8 cellular contexts compared by ENCODE assay signal in the genomic region with DNA sequence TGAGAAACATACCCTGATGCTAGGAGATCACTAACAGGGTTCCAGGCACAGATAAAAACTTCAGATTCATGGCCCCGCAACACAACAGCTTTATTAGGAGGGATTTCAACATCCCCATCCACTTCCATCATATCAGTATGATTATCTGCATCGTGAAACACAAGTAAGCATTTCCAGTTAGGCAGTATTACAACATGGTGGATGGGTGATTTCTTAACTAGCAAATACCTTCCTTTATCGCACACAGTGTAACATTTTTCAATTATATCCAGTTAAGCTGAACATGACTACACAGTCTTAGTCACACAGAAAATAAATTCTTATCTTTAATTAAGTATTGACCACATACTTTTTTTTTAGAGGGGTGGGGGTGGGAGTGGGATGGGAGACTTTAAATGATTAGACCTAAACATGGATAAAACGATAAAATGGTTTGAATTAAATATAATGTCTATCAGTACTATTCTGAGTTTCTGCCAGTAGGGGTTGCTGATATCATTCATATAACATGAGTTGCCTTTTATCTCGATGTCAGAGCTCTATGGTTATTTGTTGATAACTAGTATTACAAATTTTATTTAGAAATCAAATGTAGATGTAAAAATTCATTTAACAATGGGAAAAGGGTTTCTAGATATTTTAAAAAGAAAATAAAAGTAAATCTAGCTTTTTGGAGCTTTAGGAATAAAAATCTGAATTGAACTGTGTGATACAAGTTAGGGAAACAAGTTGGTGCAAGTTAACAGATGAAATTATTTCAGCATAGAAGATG.
A peak's percentile ranks its signal among the peaks of the same experiment; 100 is the strongest.
DNase-seq lines count a peak whose midpoint lies in the region; ATAC-seq and TF ChIP-seq lines count a peak whose summit lies in the region.

No MANE protein-coding gene starts in this region.

- no peaks in the 10 kb centered on the region for H3K9me3 ChIP-seq in neural cell (ENCODE audit: low read length)

- no peaks in the 10 kb centered on the region for H3F3A ChIP-seq in neural cell (ENCODE audit: insufficient read depth, low read length, poor library complexity, severe bottlenecking)

- no peak overlapping the region for H3K4me2 ChIP-seq in neural cell (ENCODE audit: low read length)

- no peak overlapping the region for H3K4me3 ChIP-seq in neural cell (ENCODE audit: low read length)

- H4K20me1 ChIP-seq in neural cell (ENCODE audit: insufficient read depth) = no peaks in the 10 kb centered on the region

- H3K27me3 ChIP-seq in neural cell (ENCODE audit: insufficient read depth, low read depth, low read length) = no peaks in the 10 kb centered on the region

- no peak for TF ChIP-seq EP300 in neural cell (conservative IDR thresholded peaks at IDR 0.05; ENCODE audit: poor library complexity, severe bottlenecking)

- H3K9ac ChIP-seq in neural cell (ENCODE audit: low read length) = no peak overlapping the region

- H3K9me2 ChIP-seq in neural cell (ENCODE audit: insufficient read depth, low read length) = no peaks in the 10 kb centered on the region

- no peaks in the 10 kb centered on the region for H3K36me3 ChIP-seq in neural cell (ENCODE audit: insufficient read depth, low read length)

- TF ChIP-seq RAD21 in neural cell (conservative IDR thresholded peaks at IDR 0.05) = peak; percentile 87

- H3K27ac ChIP-seq in epithelial cell of prostate = peak overlapping the region; percentile 39
- H3K27ac ChIP-seq in neural cell (ENCODE audit: low read length) = no peak overlapping the region

- DNase-seq in AG08395 (ENCODE audit: low spot score) (peak; percentile 38), Kasumi-1 (lab: John Stamatoyannopoulos, UW) (peak; percentile 56 to 64), RPMI8226 (peak; percentile 59), epithelial cell of prostate (ENCODE audit: low read depth, low spot score) (no peak), activated gamma-delta T cell (lab: John Stamatoyannopoulos, UW) (no peak)
- DNase-seq in activated CD4-positive, alpha-beta T cell treated with anti-CD3 and anti-CD28 coated beads for 4 hours = no peak

- H2AFZ ChIP-seq in neural cell (ENCODE audit: low read depth, low read length) = no peak overlapping the region

- TF ChIP-seq CTCF in neural cell (IDR thresholded peaks at IDR 0.05; ENCODE audit: poor library complexity, severe bottlenecking) = peak; percentile 77

- ATAC-seq in GM18498 (IDR thresholded peaks at IDR 0.05; ENCODE audit: unreplicated experiment) = peak; percentile 64

- H3K79me2 ChIP-seq in neural cell (replicated peaks; ENCODE audit: insufficient read depth, low read length) = peaks cover 13% of the 10 kb centered on the region

TF ChIP-seq in neural cell, 6 proteins besides CTCF, POLR2A, EP300 and RAD21:
- TF ChIP-seq TAF1 (IDR thresholded peaks at IDR 0.05; ENCODE audit: low read depth) (no peak), EZH2 (IDR thresholded peaks at IDR 0.05; ENCODE audit: borderline replicate concordance, insufficient read depth, low read length, poor library complexity, severe bottlenecking) (no peak), MXI1 (conservative IDR thresholded peaks at IDR 0.05; ENCODE audit: poor library complexity, severe bottlenecking) (no peak), SMC3 (conservative IDR thresholded peaks at IDR 0.05; ENCODE audit: poor library complexity) (peak; percentile 82)

Comparison
In these comparisons a context has a peak if more than half of its experiments do, and no peak if none do; other contexts are left out.
1. DNase-seq: peak in AG08395 (single experiment), Kasumi-1 (2 of 2) and RPMI8226 (single experiment); none in epithelial cell of prostate (single experiment), activated gamma-delta T cell (single experiment) and activated CD4-positive, alpha-beta T cell treated with anti-CD3 and anti-CD28 coated beads for 4 hours (0 of 2).